ENCODE assay signal across 8 cellular contexts in the genomic region with DNA sequence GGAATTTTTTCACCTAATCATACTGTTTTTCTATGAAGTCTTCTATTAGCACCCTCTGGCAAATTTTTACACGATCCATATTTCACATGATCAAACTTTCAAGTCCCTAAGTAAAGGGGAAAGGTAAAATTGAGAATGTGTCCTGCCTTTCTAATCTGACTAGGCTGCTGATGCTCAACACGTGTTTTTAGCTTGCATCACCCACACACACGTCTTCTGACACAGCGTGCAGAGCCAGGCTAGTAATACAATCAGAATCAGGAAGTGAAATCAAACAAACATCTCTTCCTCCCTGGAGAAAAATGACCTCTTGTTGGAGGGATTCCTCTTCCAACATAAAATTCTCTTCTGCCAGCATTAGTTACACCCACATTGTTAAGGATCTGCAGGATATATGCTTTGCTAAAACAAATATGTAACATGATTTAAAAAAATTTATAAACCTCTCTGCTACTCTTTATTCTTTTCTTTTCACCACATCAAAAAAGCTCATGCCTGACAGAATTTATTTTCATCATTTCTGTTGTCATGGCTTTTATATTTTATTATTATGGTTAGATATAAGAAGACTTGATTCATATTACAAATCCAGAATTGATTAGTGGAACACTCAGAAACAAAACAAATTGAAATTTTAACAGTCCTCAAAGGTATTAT.
DNase-seq lines count a peak whose midpoint lies in the region; ATAC-seq and TF ChIP-seq lines count a peak whose summit lies in the region.

No MANE protein-coding gene starts in this region.

- H3K27ac ChIP-seq in mesodermal cell (ENCODE audit: low read depth, low read length, severe bottlenecking) = peak overlapping the region; percentile 46
- peak overlapping the region in 2 of 4 donors; percentile 33 to 43 for H3K27ac ChIP-seq in transverse colon

- ATAC-seq in HG02981 (IDR thresholded peaks at IDR 0.05; ENCODE audit: unreplicated experiment) = peak; percentile 54

- H3K9me3 ChIP-seq in mesodermal cell (ENCODE audit: control insufficient read depth, low read length) = no peaks in the 10 kb centered on the region
- H3K9me3 ChIP-seq in transverse colon = no peaks in the 10 kb centered on the region

- no peak for TF ChIP-seq POLR2A in transverse colon (IDR thresholded peaks at IDR 0.05)

- DNase-seq in GDM1 (lab: John Stamatoyannopoulos, UW) (peak; percentile 22), SKM-1 (lab: John Stamatoyannopoulos, UW; ENCODE audit: unreplicated experiment) (peak; percentile 66), chondrocyte (ENCODE audit: low spot score) (no peak), transverse colon (peak; percentile 22), germinal center (ENCODE audit: low spot score) (no peak), NCI-H1436 (lab: John Stamatoyannopoulos, UW) (no peak)

- peak overlapping the region; percentile 5 for H3K4me3 Mint-ChIP-seq in chondrocyte (ENCODE audit: unreplicated experiment)

- peaks cover 25% of the 10 kb centered on the region for H3K4me1 Mint-ChIP-seq in chondrocyte (ENCODE audit: low read depth)

- no CpG with 5 or more reads among the region's 4 CpGs for WGBS in mesodermal cell (ENCODE audit: insufficient coverage in 2 of 2), 2 experiments
- 29% methylated on average over 4 of the region's 4 CpGs for WGBS in transverse colon (ENCODE audit: low coverage in 1 of 2), 2 donors

- TF ChIP-seq CTCF in chondrocyte (IDR thresholded peaks at IDR 0.05) (no peak), transverse colon (IDR thresholded peaks at IDR 0.05) (no peak)

- no peak for TF ChIP-seq EP300 in transverse colon (IDR thresholded peaks at IDR 0.05; ENCODE audit: low read depth)

- H3K9me3 Mint-ChIP-seq in chondrocyte (ENCODE audit: low read depth) = no peaks in the 10 kb centered on the region

- H3K27ac Mint-ChIP-seq in chondrocyte (ENCODE audit: unreplicated experiment) = peak overlapping the region; percentile 97

- in situ Hi-C loops in transverse colon (cut with MboI; ENCODE audit: low pct_ligation_motif_present in 1 of 4, low pct_unique_long_range_greater_than_20kb in 1 of 4, low sequenced_read_pairs in 3 of 4) = loop anchor here in 3 of 4 donors (25.0 kb wide), 1 partner anchor 247 kb away; no protein-coding TSS in a partner anchor

- no peaks in the 10 kb centered on the region for H3K36me3 ChIP-seq in mesodermal cell (ENCODE audit: control insufficient read depth, insufficient read depth, low read length)
- no peaks in the 10 kb centered on the region for H3K36me3 ChIP-seq in transverse colon

- H3K4me3 ChIP-seq in mesodermal cell (ENCODE audit: extremely low read depth, insufficient read depth, low read length, poor library complexity, severe bottlenecking) (no peak overlapping the region), transverse colon (no peak overlapping the region)

- no peaks in the 10 kb centered on the region for H3K27me3 Mint-ChIP-seq in chondrocyte (ENCODE audit: low read depth)

- no peaks in the 10 kb centered on the region for H3K36me3 Mint-ChIP-seq in chondrocyte (ENCODE audit: low read depth)

- H3K4me1 ChIP-seq in mesodermal cell (ENCODE audit: control insufficient read depth, insufficient read depth, low read length, poor library complexity, severe bottlenecking) (peaks cover 17% of the 10 kb centered on the region), transverse colon (peaks cover 0 to 8% (median 0%) of the 10 kb centered on the region in 4 donors)

- intact Hi-C loops in transverse colon (cut with DNase I; ENCODE audit: low total_unique reads) = loop anchor here (5.0 kb wide), 1 partner anchor 1933 kb away; no protein-coding TSS in a partner anchor

- H3K27me3 ChIP-seq in transverse colon = no peaks in the 10 kb centered on the region

Comparison
In these comparisons a context has a peak if more than half of its experiments do, and no peak if none do; other contexts are left out.
1. DNase-seq: peak in GDM1 (single experiment), SKM-1 (single experiment) and transverse colon (single experiment); none in chondrocyte (single experiment), germinal center (single experiment) and NCI-H1436 (single experiment).